8 cellular contexts compared by ENCODE assay signal in the genomic region with DNA sequence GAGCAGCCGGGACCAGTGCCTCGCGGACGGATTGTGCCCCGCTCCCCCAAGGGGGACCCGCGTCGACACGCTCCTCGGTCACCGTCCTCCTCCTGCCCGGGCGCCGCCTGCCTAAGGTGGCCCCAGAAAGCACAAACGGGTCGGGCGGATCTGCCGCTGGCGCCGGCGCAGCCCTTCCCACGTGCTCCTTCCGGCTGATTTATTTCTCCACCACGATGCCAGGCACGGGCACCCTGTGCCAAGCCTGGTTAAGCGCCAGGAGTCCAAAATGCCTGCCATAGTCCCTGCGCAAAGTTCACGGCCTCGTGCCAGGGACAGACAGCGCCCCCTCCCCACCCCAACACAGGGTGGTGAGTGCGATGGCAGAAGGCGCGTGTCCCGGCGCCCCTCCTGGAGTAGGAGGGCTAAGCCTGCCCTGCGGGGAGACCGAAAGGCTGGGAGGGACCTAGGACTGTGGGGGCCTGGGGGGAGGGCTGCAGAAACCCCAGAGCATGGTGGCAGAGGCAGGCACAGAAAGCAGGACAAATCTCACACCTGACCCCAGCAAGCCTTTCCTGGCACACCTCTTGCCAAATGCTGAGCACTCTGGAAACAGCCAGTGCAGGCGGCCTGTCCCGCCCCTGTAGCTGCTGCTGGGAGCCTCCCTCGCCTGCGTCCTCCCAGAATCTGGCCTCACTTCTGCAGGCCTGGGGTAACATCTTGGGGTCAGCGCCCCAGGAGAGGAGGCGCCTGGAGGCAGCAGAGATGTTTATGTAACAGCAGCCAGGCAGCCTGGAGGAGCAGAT. TPM values are rescaled to one million over a fixed set of nuclear protein-coding genes. Genes with fewer than 3 reads are reported as not detected.
DNase-seq lines count a peak whose midpoint lies in the region; ATAC-seq, FAIRE-seq and TF ChIP-seq lines count a peak whose summit lies in the region.

No MANE protein-coding gene starts in this region.

- 0 out of 2 replicates have a peak overlapping the region, but pooled peaks have one; percentile 14 for H2AFZ ChIP-seq in GM23338

- peak; percentile 13 for ATAC-seq in GM23338

- peaks cover 14% of the 10 kb centered on the region for H3K4me1 ChIP-seq in GM23338 (ENCODE audit: insufficient read depth)

- peaks cover 11% of the 10 kb centered on the region for H4K20me1 ChIP-seq in GM23338 (replicated peaks; ENCODE audit: insufficient read depth)

- H3K4me1 Mint-ChIP-seq in GM23338 (peaks cover 52% of the 10 kb centered on the region), nephron (peaks cover 46% of the 10 kb centered on the region)

- FAIRE-seq in urothelium cell line (lab: Jason Lieb, UNC): peak; percentile 62

- H3K9me3 Mint-ChIP-seq in GM23338 (no peaks in the 10 kb centered on the region), nephron (no peaks in the 10 kb centered on the region)

- H3K36me3 Mint-ChIP-seq in GM23338 (ENCODE audit: low read depth) (peaks cover 12% of the 10 kb centered on the region), nephron (ENCODE audit: low read depth) (no peaks in the 10 kb centered on the region)

- no peaks in the 10 kb centered on the region for H3K36me3 ChIP-seq in GM23338 (ENCODE audit: insufficient read depth)

- DNase-seq in C1 segment of cervical spinal cord (lab: John Stamatoyannopoulos, UW) (peak in 9 of 14 donors; percentile 53 to 85 (median 73)), GM23338 (ENCODE audit: low spot score) (peak; percentile 61), NOMO-1 treated with dmso at 0.1 percent for 144 hours (lab: John Stamatoyannopoulos, UW; ENCODE audit: unreplicated experiment) (peak; percentile 20), fibroblast of pulmonary artery (ENCODE audit: low read depth) (peak; percentile 56), urothelium cell line (ENCODE audit: low spot score) (peak; percentile 45), islet precursor cell (no peak)
- peak; percentile 45 for DNase-seq in activated effector memory CD4-positive, alpha-beta T cell treated with Interleukin-2 at 50 U/mL for 16 hours

- no peaks in the 10 kb centered on the region for H3K9me2 ChIP-seq in GM23338 (ENCODE audit: insufficient read depth)

- peaks cover 32% of the 10 kb centered on the region for H3K79me2 ChIP-seq in GM23338 (replicated peaks; ENCODE audit: insufficient read depth)

- TF ChIP-seq CTCF in GM23338 (conservative IDR thresholded peaks at IDR 0.05; ENCODE audit: low read depth in 2 of 2): 0 out of 4 replicates have a peak, but pooled peaks of 1 of the 2 experiments have one; percentile 9
- TF ChIP-seq CTCF in fibroblast of pulmonary artery (IDR thresholded peaks at IDR 0.05; ENCODE audit: low read length, missing control alignments): no peak
- no peak for TF ChIP-seq CTCF in nephron (IDR thresholded peaks at IDR 0.05; ENCODE audit: unreplicated experiment in 3 of 3)

- peak overlapping the region; percentile 75 for H3K4me3 Mint-ChIP-seq in GM23338
- H3K4me3 Mint-ChIP-seq in nephron: peak overlapping the region; percentile 89 to 94 (median 93)

- H3K4me3 ChIP-seq in GM23338 (peak overlapping the region; percentile 67), fibroblast of pulmonary artery (replicated peaks; ENCODE audit: low read depth, low read length) (peak overlapping the region; percentile 53)

- peaks cover 16% of the 10 kb centered on the region for H3K27me3 Mint-ChIP-seq in GM23338 (ENCODE audit: insufficient read depth, low read depth, poor library complexity)
- H3K27me3 Mint-ChIP-seq in nephron (ENCODE audit: low read depth): no peaks in the 10 kb centered on the region

- no peak overlapping the region for H3K27ac Mint-ChIP-seq in GM23338
- H3K27ac Mint-ChIP-seq in nephron: peak overlapping the region; percentile 98 to 99 (median 98)

- peak overlapping the region; percentile 72 for H3K27ac ChIP-seq in GM23338 (ENCODE audit: low read depth)

- H3K27me3 ChIP-seq in GM23338 (ENCODE audit: insufficient read depth): no peaks in the 10 kb centered on the region

- peak overlapping the region; percentile 87 for H3K4me2 ChIP-seq in GM23338

- no peaks in the 10 kb centered on the region for H3F3A ChIP-seq in GM23338 (replicated peaks; ENCODE audit: low read depth)

TF ChIP-seq in GM23338, 12 proteins besides CTCF, POLR2A, EP300 and RAD21:
- TF ChIP-seq POLR2AphosphoS5 (IDR thresholded peaks at IDR 0.05; ENCODE audit: low read depth) (0 out of 2 replicates have a peak, but pooled peaks have one; percentile 31), EZH2 (IDR thresholded peaks at IDR 0.05; ENCODE audit: low read depth, unreplicated experiment) (no peak), ZNF114 (CRISPR knock-in tag; IDR thresholded peaks at IDR 0.05) (no peak)

RNA-seq across cellular contexts. Expression of a gene that starts 1.0 kb away (rescaled TPM):
- 78.7 and 97.2 TPM in 2 replicates for total RNA-seq in GM23338 (2014; rRNA removed; shearing (Covaris generic))
- 9.9 and 10.3 TPM in 2 replicates for polyA plus RNA-seq in GM23338 (2016; fragmentation: Nextera tagmentation; extraction: Ambion mirVana)
